Comparison of ENCODE assay signal across 1 cellular context in the genomic region with DNA sequence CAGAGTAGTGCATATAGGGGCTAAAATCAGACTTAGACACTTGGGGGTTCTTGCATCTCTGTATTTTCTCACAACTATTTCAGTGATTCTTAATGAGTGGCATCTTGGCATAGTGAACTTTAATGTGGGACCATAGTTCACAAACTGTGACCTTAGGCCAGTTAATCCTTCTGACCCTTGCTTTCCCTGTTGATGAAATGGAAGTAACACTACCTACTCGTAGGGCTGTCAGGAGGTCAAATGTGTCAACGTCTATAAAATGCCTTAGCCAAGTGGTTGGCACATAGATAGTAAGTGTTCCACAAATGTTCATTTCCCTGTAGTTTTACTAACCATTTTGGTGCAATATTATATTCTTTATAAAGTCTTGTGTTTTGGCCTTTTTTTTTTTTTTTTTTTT.
TF ChIP-seq lines count a peak whose summit lies in the region.

No MANE protein-coding gene starts in this region.

TF ChIP-seq in GM12878, 131 proteins besides CTCF, POLR2A, EP300 and RAD21:
- TF ChIP-seq MTA2 (IDR thresholded peaks at IDR 0.05; ENCODE audit: low read depth), result no peak
- no peak for TF ChIP-seq NRF1 (conservative IDR thresholded peaks at IDR 0.05; ENCODE audit: low read depth, low read length)
- no peak for TF ChIP-seq ZNF274 (IDR thresholded peaks at IDR 0.05; ENCODE audit: insufficient read depth, insufficient read length)
- TF ChIP-seq TAF1 (IDR thresholded peaks at IDR 0.05; ENCODE audit: borderline replicate concordance, low read depth, low read length), result no peak
- TF ChIP-seq NFYA (IDR thresholded peaks at IDR 0.05; ENCODE audit: borderline replicate concordance, low read depth, low read length), result no peak
- TF ChIP-seq BHLHE40 (IDR thresholded peaks at IDR 0.05; ENCODE audit: borderline replicate concordance in 1 of 2, low read depth in 2 of 2, low read length in 1 of 2), result no peak
- no peak for TF ChIP-seq TCF3 (IDR thresholded peaks at IDR 0.05; ENCODE audit: borderline replicate concordance, insufficient read depth, low read depth, low read length)
- no peak for TF ChIP-seq BACH1 (IDR thresholded peaks at IDR 0.05; ENCODE audit: borderline replicate concordance)
- TF ChIP-seq CHD4 (IDR thresholded peaks at IDR 0.05), result no peak
